In genomic region chr17:41917192-41917591, GRCh38 we compare ENCODE assay signal across 8 cellular contexts. TPM values are rescaled to one million over a fixed set of nuclear protein-coding genes. Genes with fewer than 3 reads are reported as not detected.
DNase-seq lines count a peak whose midpoint lies in the region; ATAC-seq and TF ChIP-seq lines count a peak whose summit lies in the region.

No MANE protein-coding gene starts in this region.

- H3K9me3 Mint-ChIP-seq in CD4-positive, alpha-beta T cell, result no peaks in the 10 kb centered on the region

- no peak overlapping the region for H3K27ac ChIP-seq in CD4-positive, alpha-beta T cell (ENCODE audit: low read depth, low read length)

- CTCF ChIA-PET in CD4-positive, alpha-beta T cell (lab: Charles Lee), result interaction anchor here (1.2 kb wide), 1 partner anchor 46 kb away, joined by 3 read pairs; no protein-coding TSS in a partner anchor

- H3K4me3 ChIP-seq in MG63 (peak overlapping the region; percentile 99), choroid plexus epithelial cell (ENCODE audit: low read depth, low read length) (peak overlapping the region; percentile 95)

- H3K9me3 ChIP-seq in CD4-positive, alpha-beta T cell (ENCODE audit: control insufficient read depth, low read length), result no peaks in the 10 kb centered on the region
- H3K9me3 ChIP-seq in MG63, result no peaks in the 10 kb centered on the region

- H3K27me3 Mint-ChIP-seq in CD4-positive, alpha-beta T cell, result no peaks in the 10 kb centered on the region

- POLR2A ChIA-PET in CD4-positive, alpha-beta T cell (lab: Charles Lee), result interaction anchor here (2.0 to 3.6 kb wide), 5 partner anchors 12 to 229 kb away, joined by 9 to 44 read pairs (median 20); partner anchors contain the start of genes CNP, DNAJC7, EIF1 and KLHL11

- H3K4me1 Mint-ChIP-seq in CD4-positive, alpha-beta T cell (ENCODE audit: low read depth), result peaks cover 27% of the 10 kb centered on the region

- intact Hi-C loops in CD4-positive, alpha-beta T cell (cut with DNase I, micrococcal nuclease), result loop anchor here in 1 of 2 experiments (5.0 kb wide), 2 partner anchors 50 to 100 kb away; partner anchors contain the start of genes DNAJC7 and KLHL11

- peaks cover 17% of the 10 kb centered on the region for H3K36me3 Mint-ChIP-seq in CD4-positive, alpha-beta T cell (ENCODE audit: low read depth)

- peak overlapping the region; percentile 95 for H3K4me3 Mint-ChIP-seq in CD4-positive, alpha-beta T cell

- no peak for DNase-seq in CD4-positive, alpha-beta T cell
- DNase-seq in MG63 (peak; percentile 14), choroid plexus epithelial cell (ENCODE audit: low read depth) (peak; percentile 66), myocyte (ENCODE audit: low read depth) (peak; percentile 26), germinal center (ENCODE audit: low spot score) (no peak), GM19240 (ENCODE audit: insufficient read length, low spot score) (no peak)
- DNase-seq in central memory CD4-positive, alpha-beta T cell, result no peak

- H3K27ac Mint-ChIP-seq in CD4-positive, alpha-beta T cell, result peak overlapping the region; percentile 63

- TF ChIP-seq CTCF in CD4-positive, alpha-beta T cell (IDR thresholded peaks at IDR 0.05), result no peak
- no peak for TF ChIP-seq CTCF in choroid plexus epithelial cell (conservative IDR thresholded peaks at IDR 0.05; ENCODE audit: low read depth, low read length)

- peaks cover 61% of the 10 kb centered on the region for H3K36me3 ChIP-seq in MG63

- no peaks in the 10 kb centered on the region for H3K27me3 ChIP-seq in CD4-positive, alpha-beta T cell (ENCODE audit: control insufficient read depth, insufficient read depth, low read length)
- no peaks in the 10 kb centered on the region for H3K27me3 ChIP-seq in MG63

- ATAC-seq in CD4-positive, alpha-beta T cell (ENCODE audit: poor library complexity), result no peak
- ATAC-seq in HG03095 (IDR thresholded peaks at IDR 0.05; ENCODE audit: unreplicated experiment), result no peak

RNA-seq across cellular contexts. Expression of gene ACLY, which starts 1.6 kb away (rescaled TPM):
- 10 to 100 TPM; 25.9 to 28.3 TPM for total RNA-seq in CD4-positive, alpha-beta T cell
- 151 and 195 TPM in 2 replicates for total RNA-seq in MG63 (2014; rRNA removed; shearing (Covaris generic); ENCODE audit: low replicate concordance)
- 107 and 165 TPM in 2 replicates for total RNA-seq in myocyte
- 124 TPM for polyA plus RNA-seq in myocyte (2012)

RNA-seq across cellular contexts. Expression of gene ODAD4, which starts 13.2 kb away (rescaled TPM):
- total RNA-seq in CD4-positive, alpha-beta T cell, result 1 to 10 TPM; 2.2 to 2.7 TPM
- total RNA-seq in MG63 (2014; rRNA removed; shearing (Covaris generic); ENCODE audit: low replicate concordance), result not detected in 2 replicates
- 0.57 and 1.8 TPM in 2 replicates for total RNA-seq in myocyte
- polyA plus RNA-seq in myocyte (2012), result 1.8 TPM

RNA-seq across cellular contexts. Expression of gene CNP, which starts 49.4 kb away (rescaled TPM):
- total RNA-seq in CD4-positive, alpha-beta T cell, result 10 to 100 TPM; 19.2 to 23.4 TPM
- 64.0 and 97.2 TPM in 2 replicates for total RNA-seq in MG63 (2014; rRNA removed; shearing (Covaris generic); ENCODE audit: low replicate concordance)
- 64.0 and 66.1 TPM in 2 replicates for total RNA-seq in myocyte
- 75.3 TPM for polyA plus RNA-seq in myocyte (2012)

RNA-seq across cellular contexts. Expression of gene KLHL11, which starts 52.0 kb away (rescaled TPM):
- 10 to 100 TPM; 32.9 to 34.0 TPM for total RNA-seq in CD4-positive, alpha-beta T cell
- total RNA-seq in MG63 (2014; rRNA removed; shearing (Covaris generic); ENCODE audit: low replicate concordance), result 10.9 and 13.3 TPM in 2 replicates
- total RNA-seq in myocyte, result 10.9 and 13.7 TPM in 2 replicates
- 3.1 TPM for polyA plus RNA-seq in myocyte (2012)

Comparison
In these comparisons a context has a peak if more than half of its experiments do, and no peak if none do; other contexts are left out.
1. DNase-seq: peak in MG63 (single experiment), choroid plexus epithelial cell (single experiment) and myocyte (single experiment); none in CD4-positive, alpha-beta T cell (0 of 10), germinal center (single experiment), central memory CD4-positive, alpha-beta T cell (single experiment) and GM19240 (single experiment).